ENCODE assay signal across 8 cellular contexts in the genomic region with DNA sequence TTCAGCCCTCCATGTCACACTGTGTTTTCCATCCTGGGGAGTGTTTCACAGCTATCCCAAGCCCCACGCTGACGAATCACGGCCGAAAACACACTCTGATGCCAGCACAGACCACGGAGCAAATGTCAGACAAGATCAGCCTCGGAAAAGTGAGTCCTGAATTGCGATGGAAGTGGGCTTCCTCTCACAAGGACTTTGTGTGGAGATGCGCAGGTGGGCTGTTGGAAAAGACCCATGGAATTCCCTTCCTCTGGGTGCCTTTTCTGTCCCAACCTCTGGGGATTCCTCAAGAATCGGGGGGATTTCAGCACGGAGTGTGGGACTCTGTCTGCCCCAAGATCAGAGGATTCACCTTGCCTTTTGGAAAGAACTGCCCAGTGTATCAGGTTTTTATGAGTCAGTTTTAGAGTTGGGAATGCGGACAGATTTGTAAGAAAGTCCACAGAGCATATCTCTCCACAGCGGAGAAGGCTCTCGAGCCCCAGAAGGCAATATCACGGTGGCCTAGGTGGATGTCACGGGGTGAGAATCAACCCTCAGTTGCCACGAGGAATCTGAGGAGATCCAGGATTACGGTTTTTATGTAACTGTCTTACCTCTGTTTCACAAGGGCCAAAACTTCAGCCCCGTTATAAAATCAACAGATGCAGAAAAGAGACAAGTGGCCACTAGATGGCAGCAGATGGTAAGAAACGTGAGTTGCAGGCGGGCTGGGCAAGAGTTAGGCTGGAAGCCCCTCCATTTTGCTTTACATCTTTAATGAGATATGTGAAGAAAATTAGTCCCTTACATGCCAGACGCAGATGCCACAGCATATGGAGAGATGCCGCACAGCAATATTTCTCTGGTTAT.
DNase-seq lines count a peak whose midpoint lies in the region; TF ChIP-seq lines count a peak whose summit lies in the region.

No MANE protein-coding gene starts in this region.

- POLR2A ChIA-PET in CD4-positive, alpha-beta memory T cell (lab: Charles Lee; ENCODE audit: partially characterized antibody): no interaction called here

- no peak overlapping the region for H3K4me3 Mint-ChIP-seq in CD4-positive, alpha-beta memory T cell

- no peak overlapping the region for H3K27ac Mint-ChIP-seq in CD4-positive, alpha-beta memory T cell

- peak; percentile 83 for DNase-seq in D341Med (ENCODE audit: low spot score)
- DNase-seq in HS-5 (ENCODE audit: low read depth): peak; percentile 52
- DNase-seq in NOMO-1 treated with dmso at 0.1 percent for 144 hours (lab: John Stamatoyannopoulos, UW; ENCODE audit: unreplicated experiment): peak; percentile 51
- DNase-seq in caudate nucleus (lab: John Stamatoyannopoulos, UW): peak in 51 of 61 donors; percentile 2 to 82 (median 46)
- peak; percentile 50 for DNase-seq in kidney glomerular epithelial cell (lab: John Stamatoyannopoulos, UW)
- DNase-seq in suprapubic skin (ENCODE audit: low spot score in 2 of 2): peak in 1 of 2 donors; percentile 76
- no peak for DNase-seq in central memory CD4-positive, alpha-beta T cell
- no peak for DNase-seq in CD4-positive, alpha-beta memory T cell

- H3K27me3 ChIP-seq in suprapubic skin: peaks cover 4% of the 10 kb centered on the region
- H3K27me3 ChIP-seq in CD4-positive, alpha-beta memory T cell (ENCODE audit: insufficient read depth, low read length): no peaks in the 10 kb centered on the region

- no peak overlapping the region for H3K27ac ChIP-seq in caudate nucleus (ENCODE audit: low read depth, low read length)
- no peak overlapping the region for H3K27ac ChIP-seq in suprapubic skin
- H3K27ac ChIP-seq in CD4-positive, alpha-beta memory T cell (ENCODE audit: low read depth, low read length): no peak overlapping the region

- no peaks in the 10 kb centered on the region for H3K9me3 Mint-ChIP-seq in CD4-positive, alpha-beta memory T cell

- no peak for TF ChIP-seq EP300 in suprapubic skin (IDR thresholded peaks at IDR 0.05)

- peak; percentile 56 to 63 for TF ChIP-seq CTCF in suprapubic skin (IDR thresholded peaks at IDR 0.05)

- CTCF ChIA-PET in CD4-positive, alpha-beta memory T cell (lab: Charles Lee; ENCODE audit: partially characterized antibody): no interaction called here

- H3K27me3 Mint-ChIP-seq in CD4-positive, alpha-beta memory T cell: no peaks in the 10 kb centered on the region

- H3K9me3 ChIP-seq in suprapubic skin: no peaks in the 10 kb centered on the region
- H3K9me3 ChIP-seq in CD4-positive, alpha-beta memory T cell (ENCODE audit: control insufficient read depth in 1 of 2, low read length in 2 of 2): no peaks in the 10 kb centered on the region

- intact Hi-C loops in CD4-positive, alpha-beta memory T cell (cut with micrococcal nuclease): no loop called here

- H3K4me1 Mint-ChIP-seq in CD4-positive, alpha-beta memory T cell: no peaks in the 10 kb centered on the region

- H3K4me3 ChIP-seq in suprapubic skin: no peak overlapping the region
- H3K4me3 ChIP-seq in CD4-positive, alpha-beta memory T cell (ENCODE audit: low read length in 2 of 2): no peak overlapping the region

- peaks cover 4% of the 10 kb centered on the region for H3K4me1 ChIP-seq in suprapubic skin
- no peaks in the 10 kb centered on the region for H3K4me1 ChIP-seq in CD4-positive, alpha-beta memory T cell (ENCODE audit: insufficient read depth, low read length)

- WGBS in suprapubic skin: 48% methylated on average over 20 of the region's 22 CpGs

- H3K36me3 Mint-ChIP-seq in CD4-positive, alpha-beta memory T cell: no peaks in the 10 kb centered on the region

- no peaks in the 10 kb centered on the region for H3K36me3 ChIP-seq in suprapubic skin
- no peaks in the 10 kb centered on the region for H3K36me3 ChIP-seq in CD4-positive, alpha-beta memory T cell (ENCODE audit: insufficient read depth, low read length)

- no peak for TF ChIP-seq POLR2A in suprapubic skin (IDR thresholded peaks at IDR 0.05)

Comparison
In these comparisons a context has a peak if more than half of its experiments do, and no peak if none do; other contexts are left out.
1. DNase-seq: peak in D341Med (single experiment), HS-5 (single experiment), NOMO-1 treated with dmso at 0.1 percent for 144 hours (single experiment), caudate nucleus (51 of 61) and kidney glomerular epithelial cell (single experiment); none in central memory CD4-positive, alpha-beta T cell (single experiment) and CD4-positive, alpha-beta memory T cell (0 of 5).